10 cellular contexts compared by ENCODE assay signal in genomic region chr11:3837793-3838192, GRCh38. TPM values are rescaled to one million over a fixed set of nuclear protein-coding genes. Genes with fewer than 3 reads are reported as not detected.
A peak's percentile ranks its signal among the peaks of the same experiment; 100 is the strongest.
DNase-seq lines count a peak whose midpoint lies in the region; ATAC-seq, FAIRE-seq and TF ChIP-seq lines count a peak whose summit lies in the region.
"Had no signal": no experiment of that assay in that cellular context is flagged by ENCODE, and none has a peak within 500 bp of the region (broad histone marks: within the 10 kb centered on the region; RNA-seq: fewer than 3 reads in every experiment).

No MANE protein-coding gene starts in this region.

- no peak for DNase-seq in A549 (ENCODE audit: low read depth in 1 of 2, low spot score in 1 of 2)
- no peak for DNase-seq in activated naive CD8-positive, alpha-beta T cell treated with anti-CD3 and anti-CD28 coated beads for 36 hours
- no peak for DNase-seq in NK-92 (lab: John Stamatoyannopoulos, UW; ENCODE audit: unreplicated experiment)
- no peak for DNase-seq in A673 (ENCODE audit: low spot score)
- DNase-seq in islet precursor cell, result no peak
- no peak for DNase-seq in stimulated activated CD4-positive, alpha-beta T cell treated with anti-CD3 and anti-CD28 coated beads, Interleukin-1b, Interleukin-23, amount 100 ng/mL, for 48 hours
- DNase-seq: NCI-H2081 treated with DMSO at 0.1 percent for 48 hours had no signal

- no peaks in the 10 kb centered on the region for H3K9me3 ChIP-seq in A549
- no peaks in the 10 kb centered on the region for H3K9me3 ChIP-seq in liver (ENCODE audit: control insufficient read depth in 4 of 4, low read length in 3 of 4)
- H3K9me3 ChIP-seq in A673 (ENCODE audit: low read depth, low read length, poor library complexity, severe bottlenecking), result no peaks in the 10 kb centered on the region

- no peaks in the 10 kb centered on the region for H3K36me3 ChIP-seq in liver (ENCODE audit: control insufficient read depth in 4 of 4, insufficient read depth in 3 of 4, low read depth in 1 of 4, low read length in 3 of 4)
- no peaks in the 10 kb centered on the region for H3K36me3 ChIP-seq in A673 (ENCODE audit: insufficient read depth, low read length, poor library complexity, severe bottlenecking)

- H3K27me3 Mint-ChIP-seq in activated naive CD8-positive, alpha-beta T cell treated with anti-CD3 and anti-CD28 coated beads for 36 hours, result no peaks in the 10 kb centered on the region

- TF ChIP-seq EP300 in A549 (IDR thresholded peaks at IDR 0.05), result no peak

- no peak overlapping the region for H3K27ac ChIP-seq in A549
- peak overlapping the region; percentile 84 to 94 for H3K27ac ChIP-seq in liver (ENCODE audit: low read depth in 1 of 2, low read length in 2 of 2)
- H3K27ac ChIP-seq in A673 (ENCODE audit: low read depth, low read length, poor library complexity, severe bottlenecking), result no peak overlapping the region

- peaks cover 60% of the 10 kb centered on the region for H3K36me3 Mint-ChIP-seq in activated naive CD8-positive, alpha-beta T cell treated with anti-CD3 and anti-CD28 coated beads for 36 hours
- H3K36me3 Mint-ChIP-seq: brain had no signal

- no peak for ATAC-seq in A549
- ATAC-seq in GM21529 (IDR thresholded peaks at IDR 0.05; ENCODE audit: unreplicated experiment), result peak; percentile 19

- peak overlapping the region; percentile 90 for H3K4me3 Mint-ChIP-seq in activated naive CD8-positive, alpha-beta T cell treated with anti-CD3 and anti-CD28 coated beads for 36 hours

- peaks cover 61% of the 10 kb centered on the region for H3K4me1 Mint-ChIP-seq in activated naive CD8-positive, alpha-beta T cell treated with anti-CD3 and anti-CD28 coated beads for 36 hours

- TF ChIP-seq CTCF in A549 (IDR thresholded peaks at IDR 0.05) (no peak), liver (IDR thresholded peaks at IDR 0.05; ENCODE audit: low read depth, low read length, missing input control) (no peak), A673 (conservative IDR thresholded peaks at IDR 0.05; ENCODE audit: low read depth, low read length) (no peak)

- 94% methylated on average over 1 of the region's 1 CpG for WGBS in A549 (ENCODE audit: missing lambda C conversion rate)
- 81% methylated on average over 1 of the region's 1 CpG for WGBS in liver

- no peak for TF ChIP-seq POLR2A in A549 (IDR thresholded peaks at IDR 0.05; ENCODE audit: low read length)

- H3K4me1 ChIP-seq in A549, result peaks cover 45% of the 10 kb centered on the region
- H3K4me1 ChIP-seq in liver (ENCODE audit: control insufficient read depth in 4 of 4, insufficient read depth in 4 of 4, low read length in 3 of 4), result peaks cover 0 to 21% (median 10%) of the 10 kb centered on the region in 4 donors
- no peaks in the 10 kb centered on the region for H3K4me1 ChIP-seq in A673 (ENCODE audit: insufficient read depth, low read length, poor library complexity, severe bottlenecking)

- H3K9me3 Mint-ChIP-seq in activated naive CD8-positive, alpha-beta T cell treated with anti-CD3 and anti-CD28 coated beads for 36 hours, result peaks cover 2% of the 10 kb centered on the region
- H3K9me3 Mint-ChIP-seq: brain had no signal

- POLR2A ChIA-PET in A549 (lab: Yijun Ruan, JAX) (no interaction called here), A673 (lab: Charles Lee; ENCODE audit: low non-redundant PET) (no interaction called here)

- no peaks in the 10 kb centered on the region for H3K27me3 ChIP-seq in liver (ENCODE audit: control insufficient read depth in 4 of 4, insufficient read depth in 4 of 4, low read length in 3 of 4)
- no peaks in the 10 kb centered on the region for H3K27me3 ChIP-seq in A673 (replicated peaks; ENCODE audit: insufficient read depth, low read depth, low read length, poor library complexity)

- H3K4me3 ChIP-seq in A549, result no peak overlapping the region
- no peak overlapping the region for H3K4me3 ChIP-seq in liver (ENCODE audit: low read depth in 1 of 3, low read length in 3 of 3)
- no peak overlapping the region for H3K4me3 ChIP-seq in A673 (ENCODE audit: low read depth, low read length, poor library complexity, severe bottlenecking)

- no peak overlapping the region for H3K9ac ChIP-seq in liver (ENCODE audit: low read depth in 1 of 2, low read length in 2 of 2)

- TF ChIP-seq RAD21 in A549 (conservative IDR thresholded peaks at IDR 0.05 in 1 of 2, IDR thresholded peaks at IDR 0.05 in 1 of 2) (no peak), liver (IDR thresholded peaks at IDR 0.05) (no peak)

- H3K4me2 ChIP-seq in A549, result 0 out of 3 replicates have a peak overlapping the region, but pooled peaks have one; percentile 84

- CTCF ChIA-PET in A549 (lab: Yijun Ruan, JAX) (interaction anchor here (0.8 to 27.8 kb wide), 4 partner anchors 9 to 232 kb away, joined by 3 to 919 read pairs (median 12); partner anchors contain the start of genes PGAP2 and STIM1), A673 (lab: Charles Lee) (no interaction called here)

- intact Hi-C loops in A673 (cut with micrococcal nuclease; ENCODE audit: unreplicated experiment), result no loop called here

- FAIRE-seq in A549 (lab: Jason Lieb, UNC), result no peak

- BruUV-seq in A673 (replicated peaks; lab: Mats Ljungman, UMichigan), result no TSS peak

- peak overlapping the region; percentile 81 for H3K27ac Mint-ChIP-seq in activated naive CD8-positive, alpha-beta T cell treated with anti-CD3 and anti-CD28 coated beads for 36 hours
- H3K27ac Mint-ChIP-seq: brain had no signal

TF ChIP-seq in A549, 52 proteins besides CTCF, POLR2A, EP300 and RAD21 (continues in another document):
- TF ChIP-seq RARB (CRISPR knock-in tag; IDR thresholded peaks at IDR 0.05), result no peak
- TF ChIP-seq ZNF302 (CRISPR knock-in tag; IDR thresholded peaks at IDR 0.05), result no peak
- TF ChIP-seq, protein P1, sequence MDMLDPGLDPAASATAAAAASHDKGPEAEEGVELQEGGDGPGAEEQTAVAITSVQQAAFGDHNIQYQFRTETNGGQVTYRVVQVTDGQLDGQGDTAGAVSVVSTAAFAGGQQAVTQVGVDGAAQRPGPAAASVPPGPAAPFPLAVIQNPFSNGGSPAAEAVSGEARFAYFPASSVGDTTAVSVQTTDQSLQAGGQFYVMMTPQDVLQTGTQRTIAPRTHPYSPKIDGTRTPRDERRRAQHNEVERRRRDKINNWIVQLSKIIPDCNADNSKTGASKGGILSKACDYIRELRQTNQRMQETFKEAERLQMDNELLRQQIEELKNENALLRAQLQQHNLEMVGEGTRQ (IDR thresholded peaks at IDR 0.05), result no peak
- TF ChIP-seq FOSL2 (IDR thresholded peaks at IDR 0.05), result no peak
- TF ChIP-seq FOSL2 (CRISPR knock-in tag; IDR thresholded peaks at IDR 0.05), result no peak

TF ChIP-seq in liver, 16 proteins besides CTCF, POLR2A, EP300 and RAD21 (continues in another document):
- TF ChIP-seq YY1 (IDR thresholded peaks at IDR 0.05) (no peak), JUND (IDR thresholded peaks at IDR 0.05) (no peak), HNF4A (conservative IDR thresholded peaks at IDR 0.05) (no peak)

RNA-seq across cellular contexts. Expression of gene RHOG, which starts 3.0 kb away (rescaled TPM):
- polyA plus RNA-seq in A549 (2011; rRNA removed) (41.1 and 54.3 TPM in 2 replicates), A549 (2017; fragmentation: RNase III; extraction: RNeasy Plus Mini Kit Qiagen cat#74134 plus additional on column Dnase treatment) (55.0 to 64.3 TPM (median 62.2 TPM) in 3 replicates), liver (10 to 100 TPM; 21.9 to 32.9 TPM)
- 111 and 157 TPM in 2 replicates for polyA plus RNA-seq in A549 (2012; cell fraction: cytosol; rRNA removed)
- 59.8 and 100 TPM in 2 replicates for polyA plus RNA-seq in A549 (2012; cell fraction: nucleus; rRNA removed)
- polyA minus RNA-seq in A549 (2011; rRNA and poly(A)+ RNA removed), result 87.2 and 95.3 TPM in 2 replicates
- total RNA-seq in activated naive CD8-positive, alpha-beta T cell treated with anti-CD3 and anti-CD28 coated beads for 36 hours, result 100 to 1,000 TPM; 183 to 190 TPM
- total RNA-seq in liver (10 to 100 TPM in 1 of 2 donors, 1 to 10 TPM in 1; 7.4 to 13.8 TPM), A673 (2021) (27.6 and 33.9 TPM in 2 replicates)

RNA-seq across cellular contexts. Expression of gene STIM1, which starts 17.7 kb away (rescaled TPM):
- polyA plus RNA-seq in A549 (2011; rRNA removed), result 38.7 and 42.5 TPM in 2 replicates
- polyA plus RNA-seq in A549 (2012; cell fraction: cytosol; rRNA removed), result 22.4 and 26.1 TPM in 2 replicates
- 40.8 and 56.0 TPM in 2 replicates for polyA plus RNA-seq in A549 (2012; cell fraction: nucleus; rRNA removed)
- 32.8 to 35.3 TPM (median 35.2 TPM) in 3 replicates for polyA plus RNA-seq in A549 (2017; fragmentation: RNase III; extraction: RNeasy Plus Mini Kit Qiagen cat#74134 plus additional on column Dnase treatment)
- 60.6 and 70.8 TPM in 2 replicates for polyA minus RNA-seq in A549 (2011; rRNA and poly(A)+ RNA removed)
- total RNA-seq in activated naive CD8-positive, alpha-beta T cell treated with anti-CD3 and anti-CD28 coated beads for 36 hours, result 10 to 100 TPM; 49.4 to 55.4 TPM
- total RNA-seq in liver, result 10 to 100 TPM; 21.6 to 42.9 TPM
- 10 to 100 TPM; 19.7 to 28.5 TPM for polyA plus RNA-seq in liver
- 14.2 and 18.6 TPM in 2 replicates for total RNA-seq in A673 (2021)

RNA-seq across cellular contexts. Expression of gene PGAP2, which starts 29.4 kb away (rescaled TPM):
- 35.2 and 49.2 TPM in 2 replicates for polyA plus RNA-seq in A549 (2011; rRNA removed)
- polyA plus RNA-seq in A549 (2012; cell fraction: cytosol; rRNA removed), result 47.6 and 65.5 TPM in 2 replicates
- polyA plus RNA-seq in A549 (2012; cell fraction: nucleus; rRNA removed), result 65.2 and 78.0 TPM in 2 replicates
- 31.4 to 32.4 TPM (median 32.1 TPM) in 3 replicates for polyA plus RNA-seq in A549 (2017; fragmentation: RNase III; extraction: RNeasy Plus Mini Kit Qiagen cat#74134 plus additional on column Dnase treatment)
- polyA minus RNA-seq in A549 (2011; rRNA and poly(A)+ RNA removed), result 49.4 and 59.3 TPM in 2 replicates
- 10 to 100 TPM; 35.4 to 35.6 TPM for total RNA-seq in activated naive CD8-positive, alpha-beta T cell treated with anti-CD3 and anti-CD28 coated beads for 36 hours
- 10 to 100 TPM; 11.6 to 12.3 TPM for total RNA-seq in liver
- polyA plus RNA-seq in liver, result 10 to 100 TPM in 1 of 2 donors, 1 to 10 TPM in 1; 10.0 to 14.8 TPM
- total RNA-seq in A673 (2021), result 16.2 and 21.3 TPM in 2 replicates

RNA-seq across cellular contexts. Expression of gene NUP98, which starts 40.4 kb away (rescaled TPM):
- polyA plus RNA-seq in A549 (2011; rRNA removed) (121 and 152 TPM in 2 replicates), A549 (2017; fragmentation: RNase III; extraction: RNeasy Plus Mini Kit Qiagen cat#74134 plus additional on column Dnase treatment) (51.9 to 54.2 TPM (median 53.0 TPM) in 3 replicates), liver (10 to 100 TPM; 10.9 to 18.8 TPM)
- polyA plus RNA-seq in A549 (2012; cell fraction: cytosol; rRNA removed), result 90.1 and 114 TPM in 2 replicates
- polyA plus RNA-seq in A549 (2012; cell fraction: nucleus; rRNA removed), result 307 and 359 TPM in 2 replicates
- 354 and 372 TPM in 2 replicates for polyA minus RNA-seq in A549 (2011; rRNA and poly(A)+ RNA removed)
- 100 to 1,000 TPM in 1 of 2 experiments, 10 to 100 TPM in 1; 98.1 to 115 TPM for total RNA-seq in activated naive CD8-positive, alpha-beta T cell treated with anti-CD3 and anti-CD28 coated beads for 36 hours
- total RNA-seq in liver (10 to 100 TPM; 68.9 to 75.0 TPM), A673 (2021) (74.8 and 82.4 TPM in 2 replicates)

Comparison
In these comparisons a context has a peak if more than half of its experiments do, and no peak if none do; other contexts are left out.
1. H3K27ac ChIP-seq: peak in liver (2 of 2); none in A549 (0 of 2) and A673 (single experiment).